In the genomic region with DNA sequence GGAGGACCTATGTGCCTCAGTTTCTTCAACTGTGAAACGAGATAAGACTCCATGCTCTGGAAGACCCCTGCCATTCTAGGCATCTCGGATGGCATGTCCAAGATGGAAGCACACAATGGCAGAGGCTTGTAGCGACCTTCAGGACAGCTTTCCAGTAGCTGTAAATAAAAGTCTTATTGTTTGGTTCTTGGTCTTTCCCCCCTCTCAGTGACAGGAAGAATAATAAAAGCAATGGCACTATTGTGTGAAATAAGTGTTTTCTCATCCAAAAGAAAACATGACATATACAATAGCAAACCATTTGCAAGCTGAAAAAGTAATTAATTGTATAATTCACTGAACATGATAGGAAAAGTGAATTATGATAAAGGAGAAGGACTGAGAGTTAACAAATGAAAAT, we compare ENCODE assay signal across 25 cellular contexts. TPM values are rescaled to one million over a fixed set of nuclear protein-coding genes. Genes with fewer than 3 reads are reported as not detected.
DNase-seq lines count a peak whose midpoint lies in the region; ATAC-seq, FAIRE-seq and TF ChIP-seq lines count a peak whose summit lies in the region.
"Had no signal": no experiment of that assay in that cellular context is flagged by ENCODE, and none has a peak within 500 bp of the region (broad histone marks: within the 10 kb centered on the region; RNA-seq: fewer than 3 reads in every experiment).

No MANE protein-coding gene starts in this region.

- ATAC-seq in activated CD4-positive, alpha-beta T cell treated with anti-CD3 and anti-CD28 coated beads for 36 hours, result no peak
- ATAC-seq in GM12878 (no peak), left cardiac atrium (no peak)
- no peak for ATAC-seq in natural killer cell treated with Interleukin-12 subunit alpha and Interleukin-12 subunit beta and Interleukin-15 and Interleukin-18, amount 100 ng/mL, for 72 hours
- ATAC-seq: Panc1, SK-N-SH treated with all-trans-retinoic acid at 6 μM for 48 hours had no signal

- H3K27me3 ChIP-seq in GM12878 (replicated peaks in 1 of 2; ENCODE audit: control insufficient read depth in 2 of 2, insufficient read depth in 2 of 2, low read length in 1 of 2) (no peaks in the 10 kb centered on the region), smooth muscle cell (ENCODE audit: low read depth) (no peaks in the 10 kb centered on the region)
- H3K27me3 ChIP-seq: ascending aorta had no signal

- no peak for TF ChIP-seq EP300 in GM12878 (IDR thresholded peaks at IDR 0.05; ENCODE audit: borderline replicate concordance in 1 of 2, control insufficient read depth in 1 of 2, low read depth in 2 of 2, low read length in 2 of 2)

- H3K27ac ChIP-seq in KOPT-K1 (ENCODE audit: low read depth, low read length, poor library complexity, severe bottlenecking), result peak overlapping the region; percentile 99
- peak overlapping the region; percentile 100 for H3K27ac ChIP-seq in GM12878 (ENCODE audit: control insufficient read depth, insufficient read depth)
- no peak overlapping the region for H3K27ac ChIP-seq in smooth muscle cell (ENCODE audit: low read depth)
- H3K27ac ChIP-seq: ascending aorta had no signal

- H2AFZ ChIP-seq in GM12878 (ENCODE audit: control insufficient read depth, low read depth, low read length) (no peak overlapping the region), smooth muscle cell (ENCODE audit: low read depth) (no peak overlapping the region)

- in situ Hi-C loops in GM12878 (cut with MboI), result no loop called here

- intact Hi-C loops in activated CD4-positive, alpha-beta T cell treated with anti-CD3 and anti-CD28 coated beads for 36 hours (cut with DNase I, micrococcal nuclease), result loop anchor here in 1 of 2 experiments (10.0 kb wide), 1 partner anchor 711 kb away; no protein-coding TSS in a partner anchor
- intact Hi-C loops in GM12878 (cut with micrococcal nuclease; ENCODE audit: unreplicated experiment) (loop anchor here (10.0 kb wide), 1 partner anchor 269 kb away; no protein-coding TSS in a partner anchor), left cardiac atrium (cut with DNase I) (no loop called here)

- H3K4me2 ChIP-seq in GM12878 (ENCODE audit: control insufficient read depth, insufficient read depth) (peak overlapping the region; percentile 88; the same call in 1 of the 2 replicates), smooth muscle cell (no peak overlapping the region)

- no peaks in the 10 kb centered on the region for H3F3A ChIP-seq in smooth muscle cell (ENCODE audit: low read depth)

- WGBS in GM12878 (ENCODE audit: insufficient coverage, insufficient replicate concordance, low lambda C conversion rate, missing lambda C conversion rate), result 92% methylated on average over 3 of the region's 3 CpGs
- WGBS in smooth muscle cell (ENCODE audit: low lambda C conversion rate), result 92% methylated on average over 3 of the region's 3 CpGs

- peak overlapping the region; percentile 96 for H3K27ac Mint-ChIP-seq in activated CD4-positive, alpha-beta T cell treated with anti-CD3 and anti-CD28 coated beads for 36 hours
- H3K27ac Mint-ChIP-seq in natural killer cell treated with Interleukin-12 subunit alpha and Interleukin-12 subunit beta and Interleukin-15 and Interleukin-18, amount 100 ng/mL, for 72 hours, result peak overlapping the region; percentile 97 to 100
- H3K27ac Mint-ChIP-seq: progenitor cell of endocrine pancreas had no signal

- SMC1A ChIA-PET in GM12878 (lab: Charles Lee; ENCODE audit: uncharacterized antibody, unreplicated experiment), result interaction anchor here (0.7 to 3.8 kb wide), 16 partner anchors 8 to 265 kb away, joined by 3 to 26 read pairs (median 3); a partner anchor contains a TSS

- peaks cover 22% of the 10 kb centered on the region for H3K4me1 ChIP-seq in GM12878 (ENCODE audit: control insufficient read depth, insufficient read depth, low read length)
- H3K4me1 ChIP-seq in smooth muscle cell (ENCODE audit: low read depth), result peaks cover 5% of the 10 kb centered on the region
- H3K4me1 ChIP-seq: ascending aorta had no signal

- H3K4me1 Mint-ChIP-seq in activated CD4-positive, alpha-beta T cell treated with anti-CD3 and anti-CD28 coated beads for 36 hours, result peaks cover 62% of the 10 kb centered on the region
- H3K4me1 Mint-ChIP-seq in natural killer cell treated with Interleukin-12 subunit alpha and Interleukin-12 subunit beta and Interleukin-15 and Interleukin-18, amount 100 ng/mL, for 72 hours (ENCODE audit: low read depth in 2 of 2), result peaks cover 47 to 58% of the 10 kb centered on the region in 2 donors

- H4K20me1 ChIP-seq in GM12878 (ENCODE audit: control insufficient read depth, insufficient read depth), result no peaks in the 10 kb centered on the region
- no peaks in the 10 kb centered on the region for H4K20me1 ChIP-seq in smooth muscle cell (ENCODE audit: low read depth)

- H3K4me3 ChIP-seq in GM12878, result no peak overlapping the region
- H3K4me3 ChIP-seq in smooth muscle cell, result no peak overlapping the region
- H3K4me3 ChIP-seq: ascending aorta, skin epidermis had no signal

- POLR2A ChIA-PET in activated CD4-positive, alpha-beta T cell treated with anti-CD3 and anti-CD28 coated beads for 36 hours (lab: Charles Lee), result interaction anchor here (1.2 to 6.9 kb wide), 2 partner anchors 32 to 711 kb away, joined by 3 to 78 read pairs; a partner anchor contains a TSS
- POLR2A ChIA-PET in GM12878 (lab: Charles Lee), result interaction anchor here (2.5 to 4.8 kb wide), 2 partner anchors 22 to 33 kb away, joined by 14 to 25 read pairs; no protein-coding TSS in a partner anchor

- TF ChIP-seq POLR2A in GM12878 (IDR thresholded peaks at IDR 0.05; ENCODE audit: low read depth, low read length), result no peak

- peaks cover 24% of the 10 kb centered on the region for H3K36me3 Mint-ChIP-seq in activated CD4-positive, alpha-beta T cell treated with anti-CD3 and anti-CD28 coated beads for 36 hours (ENCODE audit: low read depth)
- peaks cover 16% of the 10 kb centered on the region for H3K36me3 Mint-ChIP-seq in natural killer cell treated with Interleukin-12 subunit alpha and Interleukin-12 subunit beta and Interleukin-15 and Interleukin-18, amount 100 ng/mL, for 72 hours

- H3K9ac ChIP-seq in GM12878 (ENCODE audit: control insufficient read depth, insufficient read depth, low read length) (no peak overlapping the region), smooth muscle cell (ENCODE audit: low read depth) (no peak overlapping the region)

- BruUV-seq in GM12878 (replicated peaks; lab: Mats Ljungman, UMichigan), result no TSS peak

- FAIRE-seq in GM12878 (lab: Jason Lieb, UNC) (no peak), GM19239 (lab: Jason Lieb, UNC) (no peak)
- FAIRE-seq: A204.1, kidney had no signal

- H3K27me3 Mint-ChIP-seq in activated CD4-positive, alpha-beta T cell treated with anti-CD3 and anti-CD28 coated beads for 36 hours, result no peaks in the 10 kb centered on the region
- no peaks in the 10 kb centered on the region for H3K27me3 Mint-ChIP-seq in natural killer cell treated with Interleukin-12 subunit alpha and Interleukin-12 subunit beta and Interleukin-15 and Interleukin-18, amount 100 ng/mL, for 72 hours

- no peak overlapping the region for H3K4me3 Mint-ChIP-seq in activated CD4-positive, alpha-beta T cell treated with anti-CD3 and anti-CD28 coated beads for 36 hours
- no peak overlapping the region for H3K4me3 Mint-ChIP-seq in natural killer cell treated with Interleukin-12 subunit alpha and Interleukin-12 subunit beta and Interleukin-15 and Interleukin-18, amount 100 ng/mL, for 72 hours
- H3K4me3 Mint-ChIP-seq: nephron progenitor cell had no signal

- H3K79me2 ChIP-seq in GM12878 (ENCODE audit: control insufficient read depth, insufficient read depth, low read length) (peaks cover 34% of the 10 kb centered on the region), smooth muscle cell (ENCODE audit: low read depth) (no peaks in the 10 kb centered on the region)

- no peak for DNase-seq in activated CD4-positive, alpha-beta T cell treated with anti-CD3 and anti-CD28 coated beads for 36 hours
- no peak for DNase-seq in activated CD4-positive, alpha-beta T cell treated with anti-CD3 and anti-CD28 coated beads for 1 hour
- DNase-seq in GM12878 (ENCODE audit: low read depth, low spot score), result no peak
- DNase-seq in natural killer cell treated with Interleukin-12 subunit alpha and Interleukin-12 subunit beta and Interleukin-15 and Interleukin-18, amount 100 ng/mL, for 72 hours (ENCODE audit: low spot score), result no peak
- no peak for DNase-seq in left cardiac atrium
- DNase-seq in smooth muscle cell (lab: John Stamatoyannopoulos, UW; ENCODE audit: unreplicated experiment), result no peak
- DNase-seq in GM19239 (ENCODE audit: insufficient read length, low spot score), result no peak
- DNase-seq: activated effector memory CD4-positive, alpha-beta T cell treated with Interleukin-2 at 50 U/mL for 16 hours; C1 segment of cervical spinal cord; hypothalamus; Kasumi-1; kidney; mammary epithelial cell; NCI-H1092 treated with DMSO at 0.1 percent for 48 hours; NCI-H2171 treated with DMSO at 0.1 percent for 48 hours; NCI-H774; nephron progenitor cell; stimulated activated CD4-positive, alpha-beta T cell treated with anti-CD3 and anti-CD28 coated beads, Interleukin-4, amount 100 ng/mL, for 4 hours had no signal

- CTCF ChIA-PET in activated CD4-positive, alpha-beta T cell treated with anti-CD3 and anti-CD28 coated beads for 36 hours (lab: Charles Lee), result interaction anchor here (1.1 to 1.7 kb wide), 5 partner anchors 9 to 101 kb away, joined by 3 to 6 read pairs (median 5); no protein-coding TSS in a partner anchor
- CTCF ChIA-PET in GM12878 (lab: Yijun Ruan, JAX), result interaction anchor here (1.0 to 3.3 kb wide), 3 partner anchors 9 to 55 kb away, joined by 3 to 12 read pairs (median 3); no protein-coding TSS in a partner anchor

- H3K9me3 ChIP-seq in KOPT-K1 (ENCODE audit: insufficient read depth, low read length, poor library complexity, severe bottlenecking) (no peaks in the 10 kb centered on the region), GM12878 (replicated peaks; ENCODE audit: control insufficient read depth, insufficient read depth, low read length) (no peaks in the 10 kb centered on the region; the same call in 2 of the 3 replicates), smooth muscle cell (replicated peaks; ENCODE audit: low read depth) (no peaks in the 10 kb centered on the region)
- H3K9me3 ChIP-seq: ascending aorta had no signal

- H3K36me3 ChIP-seq in KOPT-K1 (ENCODE audit: insufficient read depth, low read length), result peaks cover 3% of the 10 kb centered on the region; the same call in 1 of the 2 replicates
- H3K36me3 ChIP-seq in GM12878 (ENCODE audit: control insufficient read depth in 2 of 2, insufficient read depth in 2 of 2, low read length in 1 of 2), result no peaks in the 10 kb centered on the region
- H3K36me3 ChIP-seq in smooth muscle cell (ENCODE audit: low read depth), result no peaks in the 10 kb centered on the region
- H3K36me3 ChIP-seq: ascending aorta had no signal

- H3K9me3 Mint-ChIP-seq in activated CD4-positive, alpha-beta T cell treated with anti-CD3 and anti-CD28 coated beads for 36 hours (ENCODE audit: low read depth), result peaks cover 13% of the 10 kb centered on the region
- peaks cover 10% of the 10 kb centered on the region for H3K9me3 Mint-ChIP-seq in natural killer cell treated with Interleukin-12 subunit alpha and Interleukin-12 subunit beta and Interleukin-15 and Interleukin-18, amount 100 ng/mL, for 72 hours

- TF ChIP-seq CTCF in GM12878 (IDR thresholded peaks at IDR 0.05 in 2 of 3, conservative IDR thresholded peaks at IDR 0.05 in 1 of 3; ENCODE audit: control insufficient read depth in 2 of 3, extremely low read depth in 1 of 3, insufficient read depth in 1 of 3, low read depth in 3 of 3, low read length in 3 of 3), result no peak
- TF ChIP-seq CTCF in smooth muscle cell (IDR thresholded peaks at IDR 0.05; ENCODE audit: borderline replicate concordance, insufficient read depth, poor library complexity, severe bottlenecking), result no peak

- TF ChIP-seq RAD21 in GM12878 (IDR thresholded peaks at IDR 0.05; ENCODE audit: insufficient read depth, low read depth, low read length), result no peak

- RAD21 ChIA-PET in GM12878 (lab: Charles Lee; ENCODE audit: unreplicated experiment), result interaction anchor here (1.3 to 5.7 kb wide), 4 partner anchors 23 to 265 kb away, joined by 3 to 23 read pairs (median 11); no protein-coding TSS in a partner anchor

RNA-seq across cellular contexts. Expression of a gene that starts 32.5 kb away (rescaled TPM):
- 100 to 1,000 TPM in 1 of 2 experiments, 10 to 100 TPM in 1; 58.6 to 104 TPM for total RNA-seq in activated CD4-positive, alpha-beta T cell treated with anti-CD3 and anti-CD28 coated beads for 36 hours
- total RNA-seq in GM12878 (2013; cell fraction: nucleolus; rRNA removed), result 305 and 306 TPM in 2 replicates
- 66.0 and 81.6 TPM in 2 replicates for total RNA-seq in GM12878 (2014; rRNA removed)
- 69.6 and 72.0 TPM in 2 replicates for total RNA-seq in GM12878 (2014; rRNA removed; fragmentation: Illumina TruSeq; extraction: Trizol)
- total RNA-seq in GM12878 (2021), result 74.6 and 87.2 TPM in 2 replicates
- 149 TPM for polyA plus RNA-seq in GM12878 (2011; ENCODE audit: low read depth)
- 118 and 208 TPM in 2 replicates for polyA plus RNA-seq in GM12878 (2011; rRNA removed)
- polyA plus RNA-seq in GM12878 (2011; cell fraction: cytosol; rRNA removed), result 41.5 and 54.0 TPM in 2 replicates
- polyA plus RNA-seq in GM12878 (2011; cell fraction: nucleus; rRNA removed), result 65.1 and 67.6 TPM in 2 replicates
- 86.3 and 96.9 TPM in 2 replicates for polyA plus RNA-seq in GM12878 (2012)
- 77.3 and 105 TPM in 2 replicates for polyA plus RNA-seq in GM12878 (2014; fragmentation: Illumina TruSeq; extraction: Trizol)
- 10 to 100 TPM; 22.9 to 61.6 TPM for polyA plus RNA-seq in GM12878 (2014; fragmentation: Nextera tagmentation; extraction: Ambion mirVana)
- polyA plus RNA-seq in GM12878 (2014; rRNA removed), result 68.0 and 84.8 TPM in 2 replicates
- 100 to 1,000 TPM; 168 to 175 TPM for polyA plus RNA-seq in GM12878 (2016; fragmentation: Nextera tagmentation; extraction: Ambion mirVana)
- polyA minus RNA-seq in GM12878 (2011; rRNA and poly(A)+ RNA removed), result 47.6 and 61.7 TPM in 2 replicates
- 20.1 and 26.3 TPM in 2 replicates for polyA minus RNA-seq in GM12878 (2011; cell fraction: cytosol; rRNA and poly(A)+ RNA removed)
- 41.5 and 58.6 TPM in 2 replicates for polyA minus RNA-seq in GM12878 (2011; cell fraction: nucleus; rRNA and poly(A)+ RNA removed)
- 100 to 1,000 TPM in 1 of 2 donors, 10 to 100 TPM in 1; 82.6 to 113 TPM for total RNA-seq in natural killer cell treated with Interleukin-12 subunit alpha and Interleukin-12 subunit beta and Interleukin-15 and Interleukin-18, amount 100 ng/mL, for 72 hours
- 10 to 100 TPM; 75.0 to 93.3 TPM for total RNA-seq in left cardiac atrium
- total RNA-seq in smooth muscle cell, result 81.8 and 95.6 TPM in 2 replicates
- polyA plus RNA-seq in smooth muscle cell, result 47.1 and 89.8 TPM in 2 replicates
